ENCODE assay signal across 1 cellular context in genomic region chr6:150417247-150417646, GRCh38.
TF ChIP-seq lines count a peak whose summit lies in the region.

No MANE protein-coding gene starts in this region.

TF ChIP-seq in HEK293T, 16 proteins besides CTCF, POLR2A, EP300 and RAD21:
- TF ChIP-seq L3MBTL2 (conservative IDR thresholded peaks at IDR 0.05), result no peak
- TF ChIP-seq ELF4 (IDR thresholded peaks at IDR 0.05), result no peak
- no peak for TF ChIP-seq ZNF384 (IDR thresholded peaks at IDR 0.05)
- no peak for TF ChIP-seq BHLHE40 (IDR thresholded peaks at IDR 0.05; ENCODE audit: borderline replicate concordance)
- TF ChIP-seq CTBP1 (IDR thresholded peaks at IDR 0.05; ENCODE audit: borderline replicate concordance), result no peak
- TF ChIP-seq TARDBP (IDR thresholded peaks at IDR 0.05), result no peak
- TF ChIP-seq PKNOX1 (IDR thresholded peaks at IDR 0.05), result peak; percentile 58
